Comparison of ENCODE assay signal across 3 cellular contexts in genomic region chr22:37715760-37716159, GRCh38.
"Had no signal": no experiment of that assay in that cellular context is flagged by ENCODE, and none has a peak within 500 bp of the region (broad histone marks: within the 10 kb centered on the region; RNA-seq: fewer than 3 reads in every experiment).

No MANE protein-coding gene starts in this region.

- ATAC-seq: GM12878 had no signal

- DNase-seq: GDM1, GF-D8 had no signal

- H3K4me3 ChIP-seq: GM12878 had no signal
